In the genomic region with DNA sequence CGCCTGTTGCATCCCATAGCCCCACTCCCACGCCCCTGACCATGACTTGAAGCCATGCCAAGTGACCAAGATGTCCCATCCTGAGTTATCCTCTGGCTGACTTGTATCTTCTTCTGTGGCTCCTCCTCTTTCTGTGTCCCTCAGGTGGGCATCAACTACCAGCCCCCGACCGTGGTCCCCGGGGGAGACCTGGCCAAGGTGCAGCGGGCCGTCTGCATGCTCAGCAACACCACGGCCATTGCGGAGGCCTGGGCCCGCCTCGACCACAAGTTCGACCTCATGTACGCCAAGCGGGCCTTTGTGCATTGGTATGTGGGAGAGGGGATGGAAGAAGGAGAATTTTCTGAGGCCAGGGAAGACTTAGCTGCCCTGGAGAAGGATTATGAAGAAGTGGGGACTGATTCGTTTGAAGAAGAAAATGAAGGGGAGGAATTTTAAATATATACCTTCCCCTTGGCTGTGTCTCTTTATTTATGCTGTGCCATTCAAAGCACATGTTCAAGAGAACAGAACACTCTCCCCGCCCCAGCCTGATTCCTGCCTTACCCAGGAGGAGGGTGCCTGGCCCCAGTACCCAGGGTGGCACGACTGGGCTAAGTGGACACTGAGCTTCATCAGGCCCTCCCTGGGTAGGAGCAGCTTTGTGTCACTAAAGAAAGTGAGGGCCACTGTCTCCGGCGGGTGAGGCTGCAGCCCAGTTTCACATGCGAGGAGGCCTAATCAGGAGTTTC, we compare ENCODE assay signal across 14 cellular contexts. TPM values are rescaled to one million over a fixed set of nuclear protein-coding genes. Genes with fewer than 3 reads are reported as not detected.
A peak's percentile ranks its signal among the peaks of the same experiment; 100 is the strongest.
DNase-seq lines count a peak whose midpoint lies in the region; ATAC-seq and TF ChIP-seq lines count a peak whose summit lies in the region.
"Had no signal": no experiment of that assay in that cellular context is flagged by ENCODE, and none has a peak within 500 bp of the region (broad histone marks: within the 10 kb centered on the region; RNA-seq: fewer than 3 reads in every experiment).

No MANE protein-coding gene starts in this region.

- H4K91ac ChIP-seq in neuronal stem cell (ENCODE audit: low read depth, low read length, poor library complexity), result no peak overlapping the region

- H3K36me3 Mint-ChIP-seq in CD8-positive, alpha-beta T cell, result peaks cover 31% of the 10 kb centered on the region

- DNase-seq in CD8-positive, alpha-beta T cell, result no peak
- DNase-seq in neuronal stem cell (ENCODE audit: low spot score), result no peak
- peak; percentile 57 for DNase-seq in upper lobe of right lung
- no peak for DNase-seq in H7
- no peak for DNase-seq in KBM-7
- DNase-seq: ACHN; BE2C; C1 segment of cervical spinal cord; Caco-2; CD4-positive, CD25-positive, alpha-beta regulatory T cell; GM23248; HCEC 1CT; HFFc6 had no signal

- intact Hi-C loops in CD8-positive, alpha-beta T cell (cut with DNase I, micrococcal nuclease), result no loop called here
- intact Hi-C loops in upper lobe of right lung (cut with DNase I), result no loop called here

- no peaks in the 10 kb centered on the region for H3K27me3 Mint-ChIP-seq in CD8-positive, alpha-beta T cell (ENCODE audit: low read depth)
- H3K27me3 Mint-ChIP-seq: CD4-positive, CD25-positive, alpha-beta regulatory T cell had no signal

- H4K8ac ChIP-seq in neuronal stem cell (ENCODE audit: low read depth, low read length), result no peak overlapping the region

- no peak overlapping the region for H3K27ac ChIP-seq in CD8-positive, alpha-beta T cell (ENCODE audit: low read depth, low read length)
- H3K27ac ChIP-seq in HEK293 (ENCODE audit: extremely low read depth, low read depth, low read length), result no peak overlapping the region
- H3K27ac ChIP-seq in neuronal stem cell (replicated peaks; ENCODE audit: low read length), result no peak overlapping the region
- no peak overlapping the region for H3K27ac ChIP-seq in upper lobe of right lung
- H3K27ac ChIP-seq: GM23248 had no signal

- H3K9me3 Mint-ChIP-seq in CD8-positive, alpha-beta T cell, result no peaks in the 10 kb centered on the region
- H3K9me3 Mint-ChIP-seq: CD4-positive, CD25-positive, alpha-beta regulatory T cell; HFFc6 had no signal

- TF ChIP-seq CTCF in CD8-positive, alpha-beta T cell (IDR thresholded peaks at IDR 0.05), result no peak
- TF ChIP-seq CTCF in HEK293 (tag by site-specific recombination; IDR thresholded peaks at IDR 0.05), result no peak
- TF ChIP-seq CTCF in upper lobe of right lung (IDR thresholded peaks at IDR 0.05), result no peak

- H2BK15ac ChIP-seq in neuronal stem cell (ENCODE audit: low read length), result no peak overlapping the region

- no peak overlapping the region for H2BK12ac ChIP-seq in neuronal stem cell (ENCODE audit: low read length)

- WGBS in neuronal stem cell (ENCODE audit: extremely low coverage in 2 of 2, insufficient read length in 2 of 2, insufficient replicate concordance in 1 of 2), 2 donors, result no CpG with 5 or more reads among the region's 20 CpGs

- no peak overlapping the region for H2AK5ac ChIP-seq in neuronal stem cell (ENCODE audit: low read depth, low read length)

- H3K18ac ChIP-seq in neuronal stem cell (ENCODE audit: low read length), result peak overlapping the region; percentile 62

- no peaks in the 10 kb centered on the region for H3K36me3 ChIP-seq in CD8-positive, alpha-beta T cell (ENCODE audit: insufficient read depth, low read length)
- H3K36me3 ChIP-seq in HEK293 (ENCODE audit: control insufficient read depth in 2 of 2, insufficient read depth in 1 of 2, low read length in 2 of 2), result peaks cover 0 to 28% of the 10 kb centered on the region in 2 experiments; a peak in 1 of 3 replicates
- H3K36me3 ChIP-seq in neuronal stem cell (replicated peaks in 1 of 2; ENCODE audit: control insufficient read depth in 2 of 2, insufficient read depth in 2 of 2, low read length in 2 of 2), result peaks cover 3 to 7% of the 10 kb centered on the region in 2 donors
- no peaks in the 10 kb centered on the region for H3K36me3 ChIP-seq in upper lobe of right lung
- no peaks in the 10 kb centered on the region for H3K36me3 ChIP-seq in H7 (replicated peaks; ENCODE audit: control insufficient read depth, insufficient read depth, low read length)
- H3K36me3 ChIP-seq: BE2C had no signal

- H2AFZ ChIP-seq in neuronal stem cell (ENCODE audit: low read length), result no peak overlapping the region
- H2AFZ ChIP-seq: GM23248 had no signal

- CTCF ChIA-PET in CD8-positive, alpha-beta T cell (lab: Charles Lee), result no interaction called here
- CTCF ChIA-PET in HEK293 (lab: Yijun Ruan, JAX), result interaction anchor here (0.6 kb wide), 1 partner anchor 23 kb away, joined by 3 read pairs; no protein-coding TSS in a partner anchor

- H3K27ac Mint-ChIP-seq in CD8-positive, alpha-beta T cell, result peak overlapping the region; percentile 37
- H3K27ac Mint-ChIP-seq: HFFc6 had no signal

- POLR2A ChIA-PET in CD8-positive, alpha-beta T cell (lab: Charles Lee), result no interaction called here
- POLR2A ChIA-PET in HEK293 (lab: Yijun Ruan, JAX), result no interaction called here

- H3K23ac ChIP-seq in neuronal stem cell (ENCODE audit: low read depth, low read length, poor library complexity), result no peak overlapping the region

- H3K4me2 ChIP-seq in neuronal stem cell (ENCODE audit: insufficient read depth, low read length, poor library complexity, severe bottlenecking), result no peak overlapping the region

- H3K4me1 Mint-ChIP-seq in CD8-positive, alpha-beta T cell (ENCODE audit: low read depth), result no peaks in the 10 kb centered on the region

- H3K4me3 Mint-ChIP-seq in CD8-positive, alpha-beta T cell, result no peak overlapping the region
- H3K4me3 Mint-ChIP-seq: CD4-positive, CD25-positive, alpha-beta regulatory T cell; HFFc6 had no signal

- H3K14ac ChIP-seq in neuronal stem cell (ENCODE audit: low read length), result peak overlapping the region; percentile 72

- H3K9ac ChIP-seq in neuronal stem cell (ENCODE audit: low read depth, low read length, poor library complexity), result no peak overlapping the region
- H3K9ac ChIP-seq: GM23248 had no signal

- ATAC-seq in CD8-positive, alpha-beta T cell, result no peak
- no peak for ATAC-seq in upper lobe of right lung

- no peaks in the 10 kb centered on the region for H3K79me1 ChIP-seq in neuronal stem cell (ENCODE audit: low read depth, low read length)

- in situ Hi-C loops in KBM-7 (cut with MboI; ENCODE audit: low pct_unique_long_range_greater_than_20kb, low sequenced_read_pairs), result no loop called here

- no peaks in the 10 kb centered on the region for H3K9me3 ChIP-seq in CD8-positive, alpha-beta T cell (ENCODE audit: low read length)
- no peaks in the 10 kb centered on the region for H3K9me3 ChIP-seq in HEK293 (ENCODE audit: control insufficient read depth, insufficient read depth, low read depth, low read length)
- no peaks in the 10 kb centered on the region for H3K9me3 ChIP-seq in neuronal stem cell (replicated peaks in 1 of 2; ENCODE audit: control insufficient read depth in 2 of 2, insufficient read depth in 1 of 2, low read depth in 1 of 2, low read length in 2 of 2)
- H3K9me3 ChIP-seq in upper lobe of right lung, result no peaks in the 10 kb centered on the region
- H3K9me3 ChIP-seq: BE2C, Caco-2 had no signal

- no peak overlapping the region for H3K4me3 ChIP-seq in CD8-positive, alpha-beta T cell (ENCODE audit: low read depth, low read length)
- no peak overlapping the region for H3K4me3 ChIP-seq in HEK293 (ENCODE audit: low read depth, low read length)
- H3K4me3 ChIP-seq in neuronal stem cell (ENCODE audit: low read length in 2 of 2), result no peak overlapping the region
- no peak overlapping the region for H3K4me3 ChIP-seq in upper lobe of right lung
- H3K4me3 ChIP-seq in H7 (ENCODE audit: insufficient read depth, low read depth, low read length), result no peak overlapping the region
- H3K4me3 ChIP-seq: GM23248 had no signal

- H2BK5ac ChIP-seq in neuronal stem cell (ENCODE audit: low read length), result no peak overlapping the region

- H3K4ac ChIP-seq in neuronal stem cell (ENCODE audit: low read length), result no peak overlapping the region

- H3K27me3 ChIP-seq in CD8-positive, alpha-beta T cell (ENCODE audit: insufficient read depth, low read length), result no peaks in the 10 kb centered on the region
- no peaks in the 10 kb centered on the region for H3K27me3 ChIP-seq in neuronal stem cell (ENCODE audit: control insufficient read depth in 3 of 3, insufficient read depth in 3 of 3, low read depth in 1 of 3, low read length in 3 of 3)
- no peaks in the 10 kb centered on the region for H3K27me3 ChIP-seq in upper lobe of right lung
- H3K27me3 ChIP-seq in H7 (ENCODE audit: control insufficient read depth, insufficient read depth, low read length), result no peaks in the 10 kb centered on the region
- H3K27me3 ChIP-seq: BE2C had no signal

- H3K4me1 ChIP-seq in CD8-positive, alpha-beta T cell (ENCODE audit: insufficient read depth, low read length), result no peaks in the 10 kb centered on the region
- H3K4me1 ChIP-seq in HEK293 (ENCODE audit: control insufficient read depth, insufficient read depth, low read length) (no peaks in the 10 kb centered on the region), neuronal stem cell (ENCODE audit: control insufficient read depth in 2 of 2, insufficient read depth in 1 of 2, low read depth in 1 of 2, low read length in 2 of 2) (no peaks in the 10 kb centered on the region), upper lobe of right lung (no peaks in the 10 kb centered on the region)
- H3K4me1 ChIP-seq: BE2C, Caco-2 had no signal

- H2BK120ac ChIP-seq in neuronal stem cell (ENCODE audit: low read depth, low read length), result no peak overlapping the region

TF ChIP-seq in HEK293, 187 proteins besides CTCF, POLR2A, EP300 and RAD21:
- TF ChIP-seq SCRT1 (tag by site-specific recombination; IDR thresholded peaks at IDR 0.05; ENCODE audit: borderline replicate concordance) (0 out of 2 replicates have a peak, but pooled peaks have one; percentile 29), SCRT2 (tag by site-specific recombination; IDR thresholded peaks at IDR 0.05) (0 out of 2 replicates have a peak, but pooled peaks have one; percentile 19), ZNF843 (tag by site-specific recombination; IDR thresholded peaks at IDR 0.05) (no peak)
TF ChIP-seq in HEK293: peak in this region for 2.

RNA-seq across cellular contexts. Expression of gene USP18, which starts 19.1 kb away (rescaled TPM):
- total RNA-seq in CD8-positive, alpha-beta T cell, result 1 to 10 TPM; 2.0 to 2.9 TPM
- 0.66 TPM for polyA plus RNA-seq in neuronal stem cell (2013, experiment 1 of 2)
- polyA plus RNA-seq in neuronal stem cell (2013, experiment 2 of 2), result 0.61 TPM
- 11.1 TPM for total RNA-seq in upper lobe of right lung
- total RNA-seq in H7 (2014; rRNA removed; shearing (Covaris generic)), result 5.9 and 7.8 TPM in 2 replicates

RNA-seq across cellular contexts. Expression of gene TUBA8, which starts 20.3 kb away (rescaled TPM):
- 1 to 10 TPM; 1.3 to 1.4 TPM for total RNA-seq in CD8-positive, alpha-beta T cell
- 1.3 TPM for polyA plus RNA-seq in neuronal stem cell (2013, experiment 1 of 2)
- 1.2 TPM for polyA plus RNA-seq in neuronal stem cell (2013, experiment 2 of 2)
- 1.7 TPM for total RNA-seq in upper lobe of right lung
- 0.92 and 2.7 TPM in 2 replicates for total RNA-seq in H7 (2014; rRNA removed; shearing (Covaris generic))
- polyA plus RNA-seq: GM23248 had no signal

RNA-seq across cellular contexts. Expression of gene PEX26, which starts 53.1 kb away (rescaled TPM):
- 10 to 100 TPM; 22.5 to 23.0 TPM for total RNA-seq in CD8-positive, alpha-beta T cell
- polyA plus RNA-seq in neuronal stem cell (2013, experiment 1 of 2), result 19.9 TPM
- 21.0 TPM for polyA plus RNA-seq in neuronal stem cell (2013, experiment 2 of 2)
- 35.5 TPM for total RNA-seq in upper lobe of right lung
- 29.7 and 34.5 TPM in 2 replicates for total RNA-seq in H7 (2014; rRNA removed; shearing (Covaris generic))
